Comparison of ENCODE assay signal across 13 cellular contexts in the genomic region with DNA sequence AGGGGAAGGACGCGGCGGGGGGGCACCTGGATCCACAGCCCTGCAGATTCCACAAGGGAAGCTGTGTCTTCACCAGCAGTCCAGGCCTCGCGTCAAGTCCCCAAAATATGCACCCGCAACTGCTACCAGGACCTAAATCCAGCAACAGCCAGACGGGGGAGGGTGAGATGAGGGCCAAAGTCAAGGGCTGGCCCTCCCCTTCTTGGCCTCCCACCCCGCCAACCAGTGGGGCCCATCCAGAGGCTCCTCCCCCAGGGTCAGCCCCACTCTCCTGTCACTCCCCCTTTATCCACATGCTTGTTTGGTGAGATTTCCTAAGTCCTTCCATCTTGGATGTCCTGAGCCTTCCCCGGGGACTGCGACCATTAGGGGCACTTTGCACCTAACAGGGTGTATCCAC.
DNase-seq lines count a peak whose midpoint lies in the region; ATAC-seq and TF ChIP-seq lines count a peak whose summit lies in the region.
"Had no signal": no experiment of that assay in that cellular context is flagged by ENCODE, and none has a peak within 500 bp of the region (broad histone marks: within the 10 kb centered on the region; RNA-seq: fewer than 3 reads in every experiment).

No MANE protein-coding gene starts in this region.

- H4K8ac ChIP-seq in H9 (replicated peaks; ENCODE audit: insufficient read length, low read depth, low read length), result no peak overlapping the region

- H3K36me3 ChIP-seq in GM23338 (ENCODE audit: insufficient read depth) (no peaks in the 10 kb centered on the region), endodermal cell (ENCODE audit: control insufficient read depth, insufficient read depth, low read length) (no peaks in the 10 kb centered on the region)
- H3K36me3 ChIP-seq: HAP-1 had no signal

- H3K23ac ChIP-seq in H9 (ENCODE audit: insufficient read length, low read depth, low read length), result no peak overlapping the region

- H3K36me3 Mint-ChIP-seq in GM23338 (ENCODE audit: low read depth) (peaks cover 6% of the 10 kb centered on the region; the same call in 1 of the 3 replicates), H9 (ENCODE audit: insufficient read depth in 1 of 3, low read depth in 3 of 3) (no peaks in the 10 kb centered on the region), endodermal cell (ENCODE audit: low read depth) (no peaks in the 10 kb centered on the region), nephron progenitor cell (ENCODE audit: low read depth) (no peaks in the 10 kb centered on the region)

- no peak overlapping the region for H3K14ac ChIP-seq in H9 (ENCODE audit: insufficient read depth, low read length)

- H3K27me3 ChIP-seq in GM23338 (ENCODE audit: insufficient read depth) (no peaks in the 10 kb centered on the region), H9 (ENCODE audit: insufficient read depth, low read length) (no peaks in the 10 kb centered on the region), endodermal cell (ENCODE audit: control insufficient read depth, insufficient read depth, low read length, poor library complexity, severe bottlenecking) (no peaks in the 10 kb centered on the region)

- H2BK12ac ChIP-seq in H9 (ENCODE audit: insufficient read length, low read depth, low read length), result no peak overlapping the region

- no peak overlapping the region for H3K18ac ChIP-seq in H9 (ENCODE audit: insufficient read length, low read depth, low read length)

- H3K4me3 ChIP-seq in GM23338 (no peak overlapping the region), endodermal cell (ENCODE audit: low read length) (no peak overlapping the region)
- H3K4me3 ChIP-seq: HAP-1 had no signal

- TF ChIP-seq CTCF in GM23338 (conservative IDR thresholded peaks at IDR 0.05; ENCODE audit: low read depth in 2 of 2) (no peak), H9 (conservative IDR thresholded peaks at IDR 0.05) (no peak), endodermal cell (conservative IDR thresholded peaks at IDR 0.05) (no peak), nephron progenitor cell (IDR thresholded peaks at IDR 0.05) (no peak)

- H2BK20ac ChIP-seq in H9 (ENCODE audit: low read depth, low read length, poor library complexity, severe bottlenecking), result no peak overlapping the region

- H4K20me1 ChIP-seq in GM23338 (replicated peaks; ENCODE audit: insufficient read depth) (no peaks in the 10 kb centered on the region), H9 (ENCODE audit: control insufficient read depth, insufficient read depth, insufficient read length) (no peaks in the 10 kb centered on the region)

- H3K4me2 ChIP-seq in GM23338, result peak overlapping the region; percentile 78
- H3K4me2 ChIP-seq in H9 (ENCODE audit: insufficient read depth, insufficient read length, low read length), result no peak overlapping the region

- peak; percentile 65 for ATAC-seq in GM23338
- ATAC-seq in HG03097 (IDR thresholded peaks at IDR 0.05; ENCODE audit: low FRiP score, unreplicated experiment), result no peak

- DNase-seq in GM23338 (ENCODE audit: low spot score), result peak; percentile 64
- DNase-seq in H9, result peak; percentile 77
- peak; percentile 76 for DNase-seq in endodermal cell
- no peak for DNase-seq in nephron progenitor cell
- no peak for DNase-seq in SHP77 treated with DMSO at 0.1 percent for 48 hours (lab: John Stamatoyannopoulos, UW)
- no peak for DNase-seq in NCI-H1930 (lab: John Stamatoyannopoulos, UW)
- DNase-seq: C1 segment of cervical spinal cord; Calu3; CD4-positive, alpha-beta T cell; DMS 273 treated with DMSO at 0.1 percent for 48 hours had no signal

- H3T11ph ChIP-seq in H9 (ENCODE audit: low read length), result no peak overlapping the region

- no peak overlapping the region for H3K9ac ChIP-seq in H9 (ENCODE audit: extremely low read depth, insufficient read length, low read length)
- no peak overlapping the region for H3K9ac ChIP-seq in endodermal cell (ENCODE audit: extremely low read depth, low read length, poor library complexity, severe bottlenecking)

- H3K27ac Mint-ChIP-seq in GM23338 (no peak overlapping the region), H9 (peak overlapping the region in 2 of 3 experiments; percentile 12 to 55; a peak in 3 of 7 replicates), endodermal cell (no peak overlapping the region), nephron progenitor cell (peak overlapping the region; percentile 73)
- H3K27ac Mint-ChIP-seq: B cell; CD4-positive, alpha-beta T cell had no signal

- peaks cover 12% of the 10 kb centered on the region; the same call in 1 of the 2 replicates for H3F3A ChIP-seq in GM23338 (replicated peaks; ENCODE audit: low read depth)

- H3K9me3 Mint-ChIP-seq in GM23338 (no peaks in the 10 kb centered on the region; the same call in 2 of the 3 replicates), H9 (no peaks in the 10 kb centered on the region), endodermal cell (no peaks in the 10 kb centered on the region), nephron progenitor cell (peaks cover 3% of the 10 kb centered on the region)
- H3K9me3 Mint-ChIP-seq: CD4-positive, alpha-beta T cell had no signal

- no peaks in the 10 kb centered on the region for H3K9me2 ChIP-seq in GM23338 (ENCODE audit: insufficient read depth)

- H3K79me2 ChIP-seq in GM23338 (replicated peaks; ENCODE audit: insufficient read depth) (no peaks in the 10 kb centered on the region), H9 (ENCODE audit: insufficient read depth, low read length) (no peaks in the 10 kb centered on the region)

- no peak overlapping the region for H3K4me3 Mint-ChIP-seq in GM23338
- H3K4me3 Mint-ChIP-seq in H9, result no peak overlapping the region; a peak in 1 of 5 replicates
- no peak overlapping the region for H3K4me3 Mint-ChIP-seq in endodermal cell
- no peak overlapping the region for H3K4me3 Mint-ChIP-seq in nephron progenitor cell
- H3K4me3 Mint-ChIP-seq: B cell; CD4-positive, alpha-beta T cell had no signal

- peaks cover 16% of the 10 kb centered on the region for H3K27me3 Mint-ChIP-seq in GM23338 (ENCODE audit: insufficient read depth, low read depth, poor library complexity)
- peaks cover 7% of the 10 kb centered on the region for H3K27me3 Mint-ChIP-seq in H9 (ENCODE audit: low read depth)
- H3K27me3 Mint-ChIP-seq in endodermal cell (ENCODE audit: insufficient read depth), result peaks cover 5% of the 10 kb centered on the region
- H3K27me3 Mint-ChIP-seq in nephron progenitor cell (ENCODE audit: low read depth, poor library complexity), result peaks cover 46% of the 10 kb centered on the region

- H3K9me3 ChIP-seq in H9 (ENCODE audit: control insufficient read depth, low read depth, low read length), result no peaks in the 10 kb centered on the region
- no peaks in the 10 kb centered on the region for H3K9me3 ChIP-seq in endodermal cell (ENCODE audit: control insufficient read depth, low read length)
- H3K9me3 ChIP-seq: HAP-1 had no signal

- no CpG with 5 or more reads among the region's 10 CpGs for WGBS in H9 (ENCODE audit: extremely low coverage, insufficient read length, low lambda C conversion rate)
- WGBS in endodermal cell (ENCODE audit: insufficient coverage in 1 of 2, insufficient read length in 1 of 2), 2 experiments, result 81 to 100% methylated on average over 1 to 10 of the region's 10 CpGs

- no peak overlapping the region for H2AK5ac ChIP-seq in H9 (ENCODE audit: insufficient read length, low read length)

- 0 out of 2 replicates have a peak overlapping the region, but pooled peaks have one; percentile 83 for H3K27ac ChIP-seq in GM23338 (ENCODE audit: low read depth)
- H3K27ac ChIP-seq in H9 (ENCODE audit: insufficient read length, low read depth, low read length), result no peak overlapping the region
- no peak overlapping the region for H3K27ac ChIP-seq in endodermal cell (ENCODE audit: low read depth, low read length)

- no peak overlapping the region for H4K5ac ChIP-seq in H9 (ENCODE audit: insufficient read length, low read depth, low read length)

- peaks cover 3% of the 10 kb centered on the region for H3K23me2 ChIP-seq in H9 (ENCODE audit: insufficient read length, low read depth, low read length, poor library complexity, severe bottlenecking)

- H3K4me1 Mint-ChIP-seq in GM23338, result peaks cover 52% of the 10 kb centered on the region
- peaks cover 38 to 50% of the 10 kb centered on the region in 2 experiments for H3K4me1 Mint-ChIP-seq in H9
- H3K4me1 Mint-ChIP-seq in endodermal cell, result peaks cover 4% of the 10 kb centered on the region
- H3K4me1 Mint-ChIP-seq in nephron progenitor cell, result peaks cover 44% of the 10 kb centered on the region
- H3K4me1 Mint-ChIP-seq: B cell had no signal

- no peak overlapping the region for H2BK15ac ChIP-seq in H9 (ENCODE audit: low read depth, low read length)

- H4K91ac ChIP-seq in H9 (ENCODE audit: insufficient read length, low read depth, low read length), result no peak overlapping the region

- no peak overlapping the region for H3K56ac ChIP-seq in H9 (ENCODE audit: insufficient read length, low read depth, low read length)

- no peaks in the 10 kb centered on the region for H3K79me1 ChIP-seq in H9 (ENCODE audit: insufficient read depth, low read depth, low read length, poor library complexity, severe bottlenecking)

- no peak overlapping the region for H2BK120ac ChIP-seq in H9 (ENCODE audit: low read depth, low read length, poor library complexity, severe bottlenecking)

- peaks cover 34% of the 10 kb centered on the region for H3K4me1 ChIP-seq in GM23338 (ENCODE audit: insufficient read depth)
- H3K4me1 ChIP-seq in H9 (ENCODE audit: insufficient read depth, low read length), result peaks cover 2% of the 10 kb centered on the region; the same call in 1 of the 2 replicates
- H3K4me1 ChIP-seq in endodermal cell (ENCODE audit: control insufficient read depth, insufficient read depth, low read length), result no peaks in the 10 kb centered on the region
- H3K4me1 ChIP-seq: HAP-1 had no signal

- no peak overlapping the region for H2BK5ac ChIP-seq in H9 (ENCODE audit: insufficient read length, low read length)

- H3K4ac ChIP-seq in H9 (ENCODE audit: low read depth, low read length), result no peak overlapping the region

- H2AFZ ChIP-seq in GM23338 (no peak overlapping the region), H9 (ENCODE audit: low read length) (no peak overlapping the region)

TF ChIP-seq in GM23338, 12 proteins besides CTCF, POLR2A, EP300 and RAD21 (continues in another document):
- TF ChIP-seq JUNB (IDR thresholded peaks at IDR 0.05; ENCODE audit: unreplicated experiment), result no peak
- no peak for TF ChIP-seq STAT1 (IDR thresholded peaks at IDR 0.05; ENCODE audit: unreplicated experiment)

Comparison
In these comparisons a context has a peak if more than half of its experiments do, and no peak if none do; other contexts are left out.
1. DNase-seq: peak in GM23338 (single experiment), H9 (single experiment) and endodermal cell (single experiment); none in nephron progenitor cell (single experiment), SHP77 treated with DMSO at 0.1 percent for 48 hours (single experiment) and NCI-H1930 (0 of 2).
2. H3K27ac Mint-ChIP-seq: peak in H9 (2 of 3) and nephron progenitor cell (single experiment); none in GM23338 (single experiment) and endodermal cell (single experiment).